16 cellular contexts compared by ENCODE assay signal in the genomic region with DNA sequence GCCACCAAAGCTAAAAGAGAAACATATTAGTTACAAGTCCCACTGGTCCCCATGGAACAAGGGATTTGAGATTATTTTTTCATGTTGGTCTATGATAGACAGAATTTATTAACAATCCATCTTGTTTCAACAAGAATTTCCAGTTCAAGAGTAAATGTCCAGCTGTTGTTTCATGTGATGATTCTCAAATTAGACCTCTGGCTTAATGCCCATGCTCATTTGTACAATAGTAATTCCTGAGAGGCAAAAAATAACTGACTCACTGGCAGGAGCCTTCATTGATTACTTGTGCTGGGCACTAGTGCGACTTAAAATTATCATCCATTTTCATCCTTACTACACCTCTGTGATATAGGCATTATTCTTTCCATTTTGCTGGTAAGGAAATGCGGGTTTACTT.
DNase-seq lines count a peak whose midpoint lies in the region; ATAC-seq and TF ChIP-seq lines count a peak whose summit lies in the region.
"Had no signal": no experiment of that assay in that cellular context is flagged by ENCODE, and none has a peak within 500 bp of the region (broad histone marks: within the 10 kb centered on the region; RNA-seq: fewer than 3 reads in every experiment).

No MANE protein-coding gene starts in this region.

- H3K36me3 ChIP-seq in heart left ventricle (peaks cover 0 to 97% (median 69%) of the 10 kb centered on the region in 9 donors), tibial artery (peaks cover 62 to 73% (median 67%) of the 10 kb centered on the region in 3 donors), ovary (no peaks in the 10 kb centered on the region)

- WGBS in heart left ventricle, 4 donors, result 40 to 59% (median 48%) methylated on average over 2 of the region's 2 CpGs
- WGBS in ovary, 3 donors, result 70 to 88% (median 86%) methylated on average over 2 of the region's 2 CpGs

- DNase-seq in Right ventricle myocardium superior, result no peak
- DNase-seq in heart left ventricle, result no peak
- DNase-seq in choroid plexus epithelial cell (ENCODE audit: low read depth), result peak; percentile 16
- peak; percentile 70 for DNase-seq in myocyte (ENCODE audit: low read depth)
- DNase-seq in tibial artery, result no peak
- DNase-seq in stimulated activated CD4-positive, alpha-beta T cell treated with anti-CD3 and anti-CD28 coated beads, Interleukin-4, amount 100 ng/mL, for 24 hours, result no peak
- no peak for DNase-seq in ovary
- DNase-seq: C1 segment of cervical spinal cord; Calu3; CD4-positive, alpha-beta T cell; DMS153; DMS79 treated with DMSO at 0.1 percent for 48 hours; EL; HCEC 1CT; HFFc6 had no signal

- TF ChIP-seq EP300 in ovary (IDR thresholded peaks at IDR 0.05), result no peak

- no peak overlapping the region for H3K4me3 ChIP-seq in heart left ventricle
- H3K4me3 ChIP-seq in choroid plexus epithelial cell (ENCODE audit: low read depth, low read length), result no peak overlapping the region
- no peak overlapping the region for H3K4me3 ChIP-seq in tibial artery
- no peak overlapping the region for H3K4me3 ChIP-seq in ovary

- H3K27me3 ChIP-seq in heart left ventricle (no peaks in the 10 kb centered on the region), tibial artery (no peaks in the 10 kb centered on the region), ovary (no peaks in the 10 kb centered on the region)

- H3K9me3 ChIP-seq in heart left ventricle (no peaks in the 10 kb centered on the region), tibial artery (no peaks in the 10 kb centered on the region), ovary (no peaks in the 10 kb centered on the region)

- peaks cover 0 to 19% (median 10%) of the 10 kb centered on the region in 12 donors for H3K4me1 ChIP-seq in heart left ventricle
- peaks cover 0 to 21% (median 0%) of the 10 kb centered on the region in 4 donors for H3K4me1 ChIP-seq in tibial artery
- no peaks in the 10 kb centered on the region for H3K4me1 ChIP-seq in ovary (ENCODE audit: insufficient read depth)

- ATAC-seq in Right ventricle myocardium superior (ENCODE audit: poor library complexity) (peak; percentile 52), heart left ventricle (no peak), HG02588 (IDR thresholded peaks at IDR 0.05; ENCODE audit: unreplicated experiment) (no peak)

- TF ChIP-seq POLR2A in heart left ventricle (IDR thresholded peaks at IDR 0.05) (no peak), ovary (IDR thresholded peaks at IDR 0.05) (no peak)

- intact Hi-C loops in Right ventricle myocardium superior (cut with DNase I) (no loop called here), heart left ventricle (cut with DNase I) (no loop called here), tibial artery (cut with DNase I; ENCODE audit: low total_unique reads) (no loop called here), ovary (cut with DNase I) (no loop called here)

- H3K27ac ChIP-seq in heart left ventricle (no peak overlapping the region), tibial artery (peak overlapping the region; percentile 0 to 20), ovary (no peak overlapping the region)

- no peak for TF ChIP-seq CTCF in heart left ventricle (IDR thresholded peaks at IDR 0.05)
- TF ChIP-seq CTCF in choroid plexus epithelial cell (conservative IDR thresholded peaks at IDR 0.05; ENCODE audit: low read depth, low read length), result no peak
- TF ChIP-seq CTCF in tibial artery (IDR thresholded peaks at IDR 0.05), result no peak
- TF ChIP-seq CTCF in ovary (IDR thresholded peaks at IDR 0.05), result no peak

Comparison
In these comparisons a context has a peak if more than half of its experiments do, and no peak if none do; other contexts are left out.
1. DNase-seq: peak in choroid plexus epithelial cell (single experiment) and myocyte (single experiment); none in Right ventricle myocardium superior (single experiment), heart left ventricle (0 of 5), tibial artery (0 of 2), stimulated activated CD4-positive, alpha-beta T cell treated with anti-CD3 and anti-CD28 coated beads, Interleukin-4, amount 100 ng/mL, for 24 hours (single experiment) and ovary (0 of 5).
2. H3K27ac ChIP-seq: peak in tibial artery (2 of 2); none in heart left ventricle (0 of 12) and ovary (0 of 2).